1 cellular context compared by ENCODE assay signal in genomic region chr1:109546311-109547109, GRCh38.
TF ChIP-seq lines count a peak whose summit lies in the region.

No MANE protein-coding gene starts in this region.

TF ChIP-seq in HCT116, 20 proteins besides CTCF, POLR2A, EP300 and RAD21 (continued from another document):
- TF ChIP-seq REST (IDR thresholded peaks at IDR 0.05; ENCODE audit: low read depth) (no peak), JUND (IDR thresholded peaks at IDR 0.05) (no peak)
TF ChIP-seq in HCT116: peak in this region for 5.
